Comparison of ENCODE assay signal across 1 cellular context in genomic region chr3:45165497-45166282, GRCh38.
TF ChIP-seq lines count a peak whose summit lies in the region.

No MANE protein-coding gene starts in this region.

TF ChIP-seq in IMR-90, 13 proteins besides CTCF, POLR2A, EP300 and RAD21:
- TF ChIP-seq FOS (IDR thresholded peaks at IDR 0.05; ENCODE audit: low read depth, low read length): no peak
- no peak for TF ChIP-seq MAZ (IDR thresholded peaks at IDR 0.05; ENCODE audit: borderline replicate concordance, low read depth, low read length)
- no peak for TF ChIP-seq CHD1 (IDR thresholded peaks at IDR 0.05; ENCODE audit: low read depth, low read length)
- TF ChIP-seq ELK1 (IDR thresholded peaks at IDR 0.05; ENCODE audit: borderline replicate concordance, low read depth, low read length): no peak
- TF ChIP-seq MXI1 (IDR thresholded peaks at IDR 0.05; ENCODE audit: borderline replicate concordance, low read depth, low read length): no peak
- TF ChIP-seq MAFK (IDR thresholded peaks at IDR 0.05; ENCODE audit: low read depth, low read length): no peak
- no peak for TF ChIP-seq SMC3 (IDR thresholded peaks at IDR 0.05; ENCODE audit: low read depth, low read length)
- TF ChIP-seq NFE2L2 (IDR thresholded peaks at IDR 0.05; ENCODE audit: low read depth, low read length): no peak
- TF ChIP-seq BHLHE40 (IDR thresholded peaks at IDR 0.05; ENCODE audit: low read depth, low read length): no peak
- TF ChIP-seq RCOR1 (IDR thresholded peaks at IDR 0.05; ENCODE audit: insufficient replicate concordance, low read length): no peak
- no peak for TF ChIP-seq RFX5 (IDR thresholded peaks at IDR 0.05; ENCODE audit: low read depth, low read length)
- TF ChIP-seq USF2 (IDR thresholded peaks at IDR 0.05; ENCODE audit: low read depth, low read length): no peak
- TF ChIP-seq CEBPB (IDR thresholded peaks at IDR 0.05; ENCODE audit: low read depth, low read length): no peak
TF ChIP-seq in IMR-90: peak in this region for 0.
